ENCODE assay signal across 9 cellular contexts in genomic region chr17:7354262-7354781, GRCh38. TPM values are rescaled to one million over a fixed set of nuclear protein-coding genes. Genes with fewer than 3 reads are reported as not detected.
DNase-seq lines count a peak whose midpoint lies in the region; ATAC-seq, FAIRE-seq and TF ChIP-seq lines count a peak whose summit lies in the region.
"Had no signal": no experiment of that assay in that cellular context is flagged by ENCODE, and none has a peak within 500 bp of the region (broad histone marks: within the 10 kb centered on the region; RNA-seq: fewer than 3 reads in every experiment).

No MANE protein-coding gene starts in this region.

- no peak overlapping the region for H3K4me3 Mint-ChIP-seq in natural killer cell treated with Interleukin-12 subunit alpha and Interleukin-12 subunit beta and Interleukin-15 and Interleukin-18, amount 100 ng/mL, for 72 hours
- H3K4me3 Mint-ChIP-seq in H9, result peak overlapping the region in 1 of 2 experiments; percentile 47; a peak in 2 of 5 replicates

- peak; percentile 100 for FAIRE-seq in bronchial epithelial cell (lab: Jason Lieb, UNC)

- H4K20me1 ChIP-seq in H9 (ENCODE audit: control insufficient read depth, insufficient read depth, insufficient read length), result no peaks in the 10 kb centered on the region

- no peaks in the 10 kb centered on the region for H3K36me3 Mint-ChIP-seq in natural killer cell treated with Interleukin-12 subunit alpha and Interleukin-12 subunit beta and Interleukin-15 and Interleukin-18, amount 100 ng/mL, for 72 hours
- H3K36me3 Mint-ChIP-seq in H9 (ENCODE audit: insufficient read depth in 1 of 3, low read depth in 3 of 3), result no peaks in the 10 kb centered on the region

- no peaks in the 10 kb centered on the region for H3K9me3 ChIP-seq in H9 (ENCODE audit: control insufficient read depth, low read depth, low read length)

- H3K56ac ChIP-seq in H9 (ENCODE audit: insufficient read length, low read depth, low read length), result no peak overlapping the region

- no peak overlapping the region for H2AFZ ChIP-seq in H9 (ENCODE audit: low read length)

- H3K23ac ChIP-seq in H9 (ENCODE audit: insufficient read length, low read depth, low read length), result no peak overlapping the region

- no peaks in the 10 kb centered on the region for H3K27me3 Mint-ChIP-seq in natural killer cell treated with Interleukin-12 subunit alpha and Interleukin-12 subunit beta and Interleukin-15 and Interleukin-18, amount 100 ng/mL, for 72 hours
- H3K27me3 Mint-ChIP-seq in H9 (ENCODE audit: low read depth), result peaks cover 10% of the 10 kb centered on the region

- H3K9me3 Mint-ChIP-seq in natural killer cell treated with Interleukin-12 subunit alpha and Interleukin-12 subunit beta and Interleukin-15 and Interleukin-18, amount 100 ng/mL, for 72 hours, result no peaks in the 10 kb centered on the region
- H3K9me3 Mint-ChIP-seq in H9, result no peaks in the 10 kb centered on the region

- H3K4me2 ChIP-seq in H9 (ENCODE audit: insufficient read depth, insufficient read length, low read length), result no peak overlapping the region

- H3K79me2 ChIP-seq in H9 (ENCODE audit: insufficient read depth, low read length), result no peaks in the 10 kb centered on the region; the same call in 1 of the 2 replicates

- H3K36me3 ChIP-seq in bronchial epithelial cell (ENCODE audit: control insufficient read depth, insufficient read depth, low read length), result no peaks in the 10 kb centered on the region

- H3K4ac ChIP-seq in H9 (ENCODE audit: low read depth, low read length), result no peak overlapping the region

- no peak for ATAC-seq in natural killer cell treated with Interleukin-12 subunit alpha and Interleukin-12 subunit beta and Interleukin-15 and Interleukin-18, amount 100 ng/mL, for 72 hours
- ATAC-seq in HG03342 (IDR thresholded peaks at IDR 0.05; ENCODE audit: unreplicated experiment), result no peak

- no peak overlapping the region for H3K18ac ChIP-seq in H9 (ENCODE audit: insufficient read length, low read depth, low read length)

- no CpG with 5 or more reads among the region's 8 CpGs for WGBS in H9 (ENCODE audit: extremely low coverage, insufficient read length, low lambda C conversion rate)

- H4K91ac ChIP-seq in H9 (ENCODE audit: insufficient read length, low read depth, low read length), result no peak overlapping the region

- peak; percentile 37 for DNase-seq in COLO668 (lab: John Stamatoyannopoulos, UW; ENCODE audit: unreplicated experiment)
- peak; percentile 48 for DNase-seq in HT1080 (ENCODE audit: low read depth)
- peak; percentile 100 for DNase-seq in bronchial epithelial cell (ENCODE audit: low read depth)
- DNase-seq in natural killer cell treated with Interleukin-12 subunit alpha and Interleukin-12 subunit beta and Interleukin-15 and Interleukin-18, amount 100 ng/mL, for 72 hours (ENCODE audit: low spot score), result no peak
- no peak for DNase-seq in NCI-H510A treated with DMSO at 0.1 percent for 48 hours (lab: John Stamatoyannopoulos, UW)
- no peak for DNase-seq in H9
- no peak for DNase-seq in kidney glomerular epithelial cell (lab: John Stamatoyannopoulos, UW)
- DNase-seq: cerebellar nuclear complex had no signal

- H2BK120ac ChIP-seq in H9 (ENCODE audit: low read depth, low read length, poor library complexity, severe bottlenecking), result no peak overlapping the region

- 0 out of 2 replicates have a peak, but pooled peaks cover 2% of the 10 kb centered on the region for H3K4me1 ChIP-seq in H9 (ENCODE audit: insufficient read depth, low read length)

- TF ChIP-seq CTCF in bronchial epithelial cell (IDR thresholded peaks at IDR 0.05; ENCODE audit: insufficient read depth, low read length, severe bottlenecking), result peak; percentile 26
- no peak for TF ChIP-seq CTCF in H9 (conservative IDR thresholded peaks at IDR 0.05)

- H3K9ac ChIP-seq in H9 (ENCODE audit: extremely low read depth, insufficient read length, low read length), result no peak overlapping the region

- no peak overlapping the region for H4K5ac ChIP-seq in H9 (ENCODE audit: insufficient read length, low read depth, low read length)

- peak overlapping the region; percentile 41 to 58 for H3K27ac Mint-ChIP-seq in natural killer cell treated with Interleukin-12 subunit alpha and Interleukin-12 subunit beta and Interleukin-15 and Interleukin-18, amount 100 ng/mL, for 72 hours
- H3K27ac Mint-ChIP-seq in H9, result no peak overlapping the region; a peak in 1 of 7 replicates

- H4K8ac ChIP-seq in H9 (replicated peaks; ENCODE audit: insufficient read length, low read depth, low read length), result no peak overlapping the region

- H2BK20ac ChIP-seq in H9 (ENCODE audit: low read depth, low read length, poor library complexity, severe bottlenecking), result no peak overlapping the region

- H3K14ac ChIP-seq in H9 (ENCODE audit: insufficient read depth, low read length), result no peak overlapping the region

- H2BK12ac ChIP-seq in H9 (ENCODE audit: insufficient read length, low read depth, low read length), result no peak overlapping the region

- H3K4me3 ChIP-seq in bronchial epithelial cell (ENCODE audit: low read depth, low read length), result peak overlapping the region; percentile 96

- peaks cover 12% of the 10 kb centered on the region for H3K23me2 ChIP-seq in H9 (ENCODE audit: insufficient read length, low read depth, low read length, poor library complexity, severe bottlenecking)

- peaks cover 17 to 32% of the 10 kb centered on the region in 2 donors for H3K4me1 Mint-ChIP-seq in natural killer cell treated with Interleukin-12 subunit alpha and Interleukin-12 subunit beta and Interleukin-15 and Interleukin-18, amount 100 ng/mL, for 72 hours (ENCODE audit: low read depth in 2 of 2)
- H3K4me1 Mint-ChIP-seq in H9, result peaks cover 25 to 31% of the 10 kb centered on the region in 2 experiments

- no peak overlapping the region for H2AK5ac ChIP-seq in H9 (ENCODE audit: insufficient read length, low read length)

- no peak overlapping the region for H2BK5ac ChIP-seq in H9 (ENCODE audit: insufficient read length, low read length)

- H3K27me3 ChIP-seq in bronchial epithelial cell (ENCODE audit: control insufficient read depth, insufficient read depth, low read length) (no peaks in the 10 kb centered on the region), H9 (ENCODE audit: insufficient read depth, low read length) (no peaks in the 10 kb centered on the region)

- no peak overlapping the region for H3K27ac ChIP-seq in H9 (ENCODE audit: insufficient read length, low read depth, low read length)

- no peaks in the 10 kb centered on the region for H3K79me1 ChIP-seq in H9 (ENCODE audit: insufficient read depth, low read depth, low read length, poor library complexity, severe bottlenecking)

- no peak overlapping the region for H2BK15ac ChIP-seq in H9 (ENCODE audit: low read depth, low read length)

- no peak overlapping the region for H3T11ph ChIP-seq in H9 (ENCODE audit: low read length)

RNA-seq across cellular contexts. Expression of gene TMEM95, which starts 0.6 kb away (rescaled TPM):
- not detected in 2 replicates for total RNA-seq in HT1080 (2014; rRNA removed; shearing (Covaris generic))
- not detected in 2 replicates for polyA plus RNA-seq in HT1080 (2015; cell fraction: cytosol; rRNA removed)
- not detected in 2 replicates for polyA plus RNA-seq in HT1080 (2015; cell fraction: nucleus; rRNA removed)
- not detected in 2 replicates for total RNA-seq in bronchial epithelial cell
- not detected for total RNA-seq in natural killer cell treated with Interleukin-12 subunit alpha and Interleukin-12 subunit beta and Interleukin-15 and Interleukin-18, amount 100 ng/mL, for 72 hours
- total RNA-seq in H9 (2021), result not detected in 2 replicates

RNA-seq across cellular contexts. Expression of gene KCTD11, which starts 2.4 kb away (rescaled TPM):
- 4.7 and 5.8 TPM in 2 replicates for total RNA-seq in HT1080 (2014; rRNA removed; shearing (Covaris generic))
- polyA plus RNA-seq in HT1080 (2015; cell fraction: cytosol; rRNA removed), result 11.4 and 13.4 TPM in 2 replicates
- polyA plus RNA-seq in HT1080 (2015; cell fraction: nucleus; rRNA removed), result 15.5 and 15.6 TPM in 2 replicates
- total RNA-seq in bronchial epithelial cell (24.2 and 26.6 TPM in 2 replicates), H9 (2021) (5.3 and 5.6 TPM in 2 replicates)
- 10 to 100 TPM in 1 of 2 donors, 1 to 10 TPM in 1; 6.7 to 13.0 TPM for total RNA-seq in natural killer cell treated with Interleukin-12 subunit alpha and Interleukin-12 subunit beta and Interleukin-15 and Interleukin-18, amount 100 ng/mL, for 72 hours

RNA-seq across cellular contexts. Expression of gene ACAP1, which starts 18.0 kb away (rescaled TPM):
- total RNA-seq in HT1080 (2014; rRNA removed; shearing (Covaris generic)), result 0.90 and 2.2 TPM in 2 replicates
- 0.65 and 0.76 TPM in 2 replicates for polyA plus RNA-seq in HT1080 (2015; cell fraction: cytosol; rRNA removed)
- 2.2 and 3.3 TPM in 2 replicates for polyA plus RNA-seq in HT1080 (2015; cell fraction: nucleus; rRNA removed)
- 0.26 and 4.2 TPM in 2 replicates for total RNA-seq in bronchial epithelial cell
- 100 to 1,000 TPM; 240 to 419 TPM for total RNA-seq in natural killer cell treated with Interleukin-12 subunit alpha and Interleukin-12 subunit beta and Interleukin-15 and Interleukin-18, amount 100 ng/mL, for 72 hours
- total RNA-seq in H9 (2021), result 15.5 and 18.2 TPM in 2 replicates

RNA-seq across cellular contexts. Expression of gene NEURL4, which starts 25.2 kb away (rescaled TPM):
- 20.7 TPM in 2 replicates for total RNA-seq in HT1080 (2014; rRNA removed; shearing (Covaris generic))
- 7.3 and 8.2 TPM in 2 replicates for polyA plus RNA-seq in HT1080 (2015; cell fraction: cytosol; rRNA removed)
- 74.5 and 82.3 TPM in 2 replicates for polyA plus RNA-seq in HT1080 (2015; cell fraction: nucleus; rRNA removed)
- 14.7 and 17.7 TPM in 2 replicates for total RNA-seq in bronchial epithelial cell
- 10 to 100 TPM; 37.6 to 76.7 TPM for total RNA-seq in natural killer cell treated with Interleukin-12 subunit alpha and Interleukin-12 subunit beta and Interleukin-15 and Interleukin-18, amount 100 ng/mL, for 72 hours
- 54.8 and 55.4 TPM in 2 replicates for total RNA-seq in H9 (2021)

RNA-seq across cellular contexts. Expression of gene TNK1, which starts 26.6 kb away (rescaled TPM):
- total RNA-seq in HT1080 (2014; rRNA removed; shearing (Covaris generic)), result 0.24 TPM in 1 of 2 replicates, not detected in the other
- 0.43 and 0.59 TPM in 2 replicates for polyA plus RNA-seq in HT1080 (2015; cell fraction: cytosol; rRNA removed)
- 0.81 and 1.1 TPM in 2 replicates for polyA plus RNA-seq in HT1080 (2015; cell fraction: nucleus; rRNA removed)
- total RNA-seq in bronchial epithelial cell (7.4 and 11.8 TPM in 2 replicates), H9 (2021) (10.1 and 11.2 TPM in 2 replicates)
- total RNA-seq in natural killer cell treated with Interleukin-12 subunit alpha and Interleukin-12 subunit beta and Interleukin-15 and Interleukin-18, amount 100 ng/mL, for 72 hours, result under 1 TPM in 1 of 2 donors, not detected in 1; 0.36 TPM

Comparison
In these comparisons a context has a peak if more than half of its experiments do, and no peak if none do; other contexts are left out.
1. DNase-seq: peak in COLO668 (single experiment), HT1080 (single experiment) and bronchial epithelial cell (single experiment); none in natural killer cell treated with Interleukin-12 subunit alpha and Interleukin-12 subunit beta and Interleukin-15 and Interleukin-18, amount 100 ng/mL, for 72 hours (single experiment), NCI-H510A treated with DMSO at 0.1 percent for 48 hours (single experiment), H9 (single experiment) and kidney glomerular epithelial cell (single experiment).
2. H3K27ac Mint-ChIP-seq: peak in natural killer cell treated with Interleukin-12 subunit alpha and Interleukin-12 subunit beta and Interleukin-15 and Interleukin-18, amount 100 ng/mL, for 72 hours (2 of 2); none in H9 (0 of 3).
3. RNA of gene ACAP1, which starts 18.0 kb away (total RNA-seq): 240 to 419 TPM in natural killer cell treated with Interleukin-12 subunit alpha and Interleukin-12 subunit beta and Interleukin-15 and Interleukin-18, amount 100 ng/mL, for 72 hours; 15.5 to 18.2 TPM in H9, 0.90 to 2.2 TPM in HT1080 and 0.26 to 4.2 TPM in bronchial epithelial cell; every median in the first group is over 10 times any median in the second.